Comparison of ENCODE assay signal across 7 cellular contexts in genomic region chr18:2183432-2183831, GRCh38.
"Had no signal": no experiment of that assay in that cellular context is flagged by ENCODE, and none has a peak within 500 bp of the region (broad histone marks: within the 10 kb centered on the region; RNA-seq: fewer than 3 reads in every experiment).

No MANE protein-coding gene starts in this region.

- H3K27ac ChIP-seq: HL-60, KMS-11 had no signal

- DNase-seq: IMR-90, KBM-7, KG1 had no signal

- H3K9ac ChIP-seq: KMS-11 had no signal

- ATAC-seq: HepG2 had no signal

- FAIRE-seq: HepG2, HTR-8/SVneo had no signal

- H3K4me2 ChIP-seq: KMS-11 had no signal
